In the genomic region with DNA sequence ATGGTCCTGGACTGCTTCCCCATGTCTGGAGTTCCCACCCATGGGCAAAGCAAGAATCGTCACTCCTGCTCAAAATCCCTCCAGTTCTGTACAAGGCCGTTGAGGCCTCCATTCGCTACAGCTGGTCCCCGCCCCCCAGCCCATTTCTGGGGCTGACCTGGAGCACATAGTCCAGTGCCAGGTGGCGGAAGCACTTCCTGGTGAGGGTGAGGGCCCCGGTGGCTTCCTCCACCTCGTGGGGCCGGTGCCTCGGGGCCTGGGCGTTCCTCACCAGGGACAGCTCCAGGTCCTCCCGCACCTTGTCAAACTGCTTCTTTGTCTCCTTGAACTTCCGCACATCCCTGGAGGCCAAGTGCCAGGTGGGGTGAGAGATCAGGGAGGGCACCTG, we compare ENCODE assay signal across 16 cellular contexts.
"Had no signal": no experiment of that assay in that cellular context is flagged by ENCODE, and none has a peak within 500 bp of the region (broad histone marks: within the 10 kb centered on the region; RNA-seq: fewer than 3 reads in every experiment).

No MANE protein-coding gene starts in this region.

- H3K27ac ChIP-seq: body of pancreas, lower lobe of right lung, neural progenitor cell, ovary had no signal

- H3K4me3 Mint-ChIP-seq: activated T-cell treated with anti-CD3 and anti-CD28 coated beads, Interleukin-2, amount 50 U/mL, for 24 hours; immature natural killer cell; mesothelial cell of epicardium; neural progenitor cell; stimulated activated naive CD8-positive, alpha-beta T cell treated with anti-CD3 and anti-CD28 coated beads, Interleukin-15, amount 100 ng/mL, for 72 hours had no signal

- H3K9ac ChIP-seq: neural progenitor cell had no signal

- H3K4me3 ChIP-seq: body of pancreas, lower lobe of right lung, neural progenitor cell, ovary had no signal

- H3K36me3 Mint-ChIP-seq: immature natural killer cell, mesothelial cell of epicardium, neural progenitor cell had no signal

- H3K27me3 ChIP-seq: body of pancreas, neural progenitor cell, ovary had no signal

- H3K36me3 ChIP-seq: neural progenitor cell, ovary had no signal

- H3K9me3 Mint-ChIP-seq: activated T-cell treated with anti-CD3 and anti-CD28 coated beads, Interleukin-2, amount 50 U/mL, for 24 hours; immature natural killer cell; mesothelial cell of epicardium; neural progenitor cell; stimulated activated naive CD8-positive, alpha-beta T cell treated with anti-CD3 and anti-CD28 coated beads, Interleukin-15, amount 100 ng/mL, for 72 hours had no signal

- DNase-seq: activated CD4-positive, CD25-positive, alpha-beta regulatory T cell treated with anti-CD3 and anti-CD28 coated beads, Interleukin-2, amount 50 U/mL, for 72 hours; activated effector memory CD4-positive, alpha-beta T cell treated with Interleukin-2 at 50 U/mL for 16 hours; activated T-cell treated with anti-CD3 and anti-CD28 coated beads, Interleukin-2, amount 50 U/mL, for 24 hours; body of pancreas; central memory CD4-positive, alpha-beta T cell; effector memory CD4-positive, alpha-beta T cell; foreskin melanocyte; immature natural killer cell; lower lobe of right lung; ovary; stimulated activated naive CD8-positive, alpha-beta T cell treated with anti-CD3 and anti-CD28 coated beads, Interleukin-15, amount 100 ng/mL, for 72 hours; T-helper 1 cell; T1000 had no signal

- H3K4me2 ChIP-seq: neural progenitor cell had no signal

- H3K27ac Mint-ChIP-seq: activated T-cell treated with anti-CD3 and anti-CD28 coated beads, Interleukin-2, amount 50 U/mL, for 24 hours; mesothelial cell of epicardium; neural progenitor cell; stimulated activated naive CD8-positive, alpha-beta T cell treated with anti-CD3 and anti-CD28 coated beads, Interleukin-15, amount 100 ng/mL, for 72 hours had no signal

- H3K9me3 ChIP-seq: body of pancreas, lower lobe of right lung, ovary had no signal

- H2AFZ ChIP-seq: neural progenitor cell had no signal

- ATAC-seq: body of pancreas, lower lobe of right lung, sciatic nerve had no signal

- H3K27me3 Mint-ChIP-seq: activated T-cell treated with anti-CD3 and anti-CD28 coated beads, Interleukin-2, amount 50 U/mL, for 24 hours; stimulated activated naive CD8-positive, alpha-beta T cell treated with anti-CD3 and anti-CD28 coated beads, Interleukin-15, amount 100 ng/mL, for 72 hours had no signal
